In genomic region chr1:224541901-224542610, GRCh38 we compare ENCODE assay signal across 21 cellular contexts.
A peak's percentile ranks its signal among the peaks of the same experiment; 100 is the strongest.
DNase-seq lines count a peak whose midpoint lies in the region; ATAC-seq, FAIRE-seq and TF ChIP-seq lines count a peak whose summit lies in the region.
"Had no signal": no experiment of that assay in that cellular context is flagged by ENCODE, and none has a peak within 500 bp of the region (broad histone marks: within the 10 kb centered on the region; RNA-seq: fewer than 3 reads in every experiment).

No MANE protein-coding gene starts in this region.

- DNase-seq in SK-N-SH (no peak), astrocyte (ENCODE audit: low read depth) (peak; percentile 84), fibroblast of the aortic adventitia (ENCODE audit: low read depth) (peak; percentile 93), ovary (no peak)
- DNase-seq: 8988T; activated T-cell treated with anti-CD3 and anti-CD28 coated beads, Interleukin-2, amount 50 U/mL, for 1 hour; H7; head of caudate nucleus; midbrain; NCI-H1092; NCI-H2171 treated with DMSO at 0.1 percent for 48 hours; nucleus accumbens; T-helper 9 cell had no signal

- H2AFZ ChIP-seq in SK-N-SH (ENCODE audit: low read depth) (peak overlapping the region; percentile 43; the same call in 1 of the 2 replicates), astrocyte (ENCODE audit: low read depth, low read length) (no peak overlapping the region)

- H3K36me3 Mint-ChIP-seq in astrocyte (ENCODE audit: low read depth, unreplicated experiment), result no peaks in the 10 kb centered on the region
- H3K36me3 Mint-ChIP-seq: activated naive CD8-positive, alpha-beta T cell treated with anti-CD3 and anti-CD28 coated beads for 36 hours; CD4-positive, alpha-beta memory T cell had no signal

- H4K20me1 ChIP-seq in SK-N-SH (ENCODE audit: insufficient read depth), result no peaks in the 10 kb centered on the region
- H4K20me1 ChIP-seq in astrocyte (ENCODE audit: insufficient read depth, low read length), result no peaks in the 10 kb centered on the region

- POLR2A ChIA-PET in SK-N-SH (lab: Yijun Ruan, JAX), result interaction anchor here (0.6 kb wide), 1 partner anchor 108 kb away, joined by 3 read pairs; the partner anchor contains the start of gene WDR26

- peaks cover 3% of the 10 kb centered on the region for H3K9me3 Mint-ChIP-seq in astrocyte (ENCODE audit: unreplicated experiment)
- H3K9me3 Mint-ChIP-seq: activated naive CD8-positive, alpha-beta T cell treated with anti-CD3 and anti-CD28 coated beads for 36 hours; CD4-positive, alpha-beta memory T cell had no signal

- TF ChIP-seq EP300 in SK-N-SH (IDR thresholded peaks at IDR 0.05; ENCODE audit: borderline replicate concordance in 1 of 2, low read depth in 1 of 2, low read length in 1 of 2), result no peak
- TF ChIP-seq EP300 in ovary (IDR thresholded peaks at IDR 0.05), result no peak

- CTCF ChIA-PET in SK-N-SH (lab: Yijun Ruan, JAX), result interaction anchor here (1.1 to 1.2 kb wide), 3 partner anchors 47 to 381 kb away, joined by 3 to 5 read pairs (median 3); no protein-coding TSS in a partner anchor

- peaks cover 2% of the 10 kb centered on the region for H3K27me3 Mint-ChIP-seq in astrocyte (ENCODE audit: low read depth, unreplicated experiment)
- H3K27me3 Mint-ChIP-seq: CD4-positive, alpha-beta memory T cell had no signal

- no peak for TF ChIP-seq POLR2A in ovary (IDR thresholded peaks at IDR 0.05)

- FAIRE-seq in astrocyte (lab: Jason Lieb, UNC), result no peak

- ATAC-seq in SK-N-SH treated with all-trans-retinoic acid at 6 μM for 48 hours (no peak), GM18502 (IDR thresholded peaks at IDR 0.05; ENCODE audit: poor library complexity, unreplicated experiment) (no peak), HG03108 (IDR thresholded peaks at IDR 0.05; ENCODE audit: unreplicated experiment) (no peak), HG03520 (IDR thresholded peaks at IDR 0.05; ENCODE audit: unreplicated experiment) (no peak)
- ATAC-seq: Right ventricle myocardium inferior had no signal

- H3K4me2 ChIP-seq in SK-N-SH (peak overlapping the region; percentile 36), astrocyte (ENCODE audit: low read length) (peak overlapping the region; percentile 76)

- H3K27me3 ChIP-seq in SK-N-SH (ENCODE audit: insufficient read depth) (no peaks in the 10 kb centered on the region), astrocyte (ENCODE audit: insufficient read depth, low read length) (no peaks in the 10 kb centered on the region), ovary (no peaks in the 10 kb centered on the region)

- no peaks in the 10 kb centered on the region for H3K9me2 ChIP-seq in SK-N-SH

- no peaks in the 10 kb centered on the region for H3K36me3 ChIP-seq in SK-N-SH (replicated peaks in 1 of 2; ENCODE audit: control insufficient read depth in 1 of 2, insufficient read depth in 2 of 2, low read length in 1 of 2)
- no peaks in the 10 kb centered on the region for H3K36me3 ChIP-seq in astrocyte (ENCODE audit: insufficient read depth, low read length)
- no peaks in the 10 kb centered on the region for H3K36me3 ChIP-seq in ovary

- no peak for TF ChIP-seq CTCF in SK-N-SH (IDR thresholded peaks at IDR 0.05)
- TF ChIP-seq CTCF in astrocyte (IDR thresholded peaks at IDR 0.05; ENCODE audit: insufficient read depth, low read depth, low read length), result no peak
- TF ChIP-seq CTCF in fibroblast of the aortic adventitia (IDR thresholded peaks at IDR 0.05; ENCODE audit: insufficient read depth, low read length), result no peak
- no peak for TF ChIP-seq CTCF in ovary (IDR thresholded peaks at IDR 0.05)

- H3K4me3 ChIP-seq in SK-N-SH (ENCODE audit: low read depth in 2 of 2, low read length in 1 of 2), result no peak overlapping the region
- peak overlapping the region; percentile 3 for H3K4me3 ChIP-seq in astrocyte (ENCODE audit: insufficient read depth, low read depth, low read length)
- no peak overlapping the region for H3K4me3 ChIP-seq in fibroblast of the aortic adventitia (ENCODE audit: low read depth, low read length)
- H3K4me3 ChIP-seq in ovary, result no peak overlapping the region

- peaks cover 33 to 47% of the 10 kb centered on the region in 2 experiments for H3K4me1 ChIP-seq in SK-N-SH (ENCODE audit: control insufficient read depth in 1 of 2, insufficient read depth in 2 of 2, low read depth in 1 of 2, low read length in 1 of 2)
- peaks cover 51% of the 10 kb centered on the region for H3K4me1 ChIP-seq in astrocyte (ENCODE audit: insufficient read depth, low read length)
- H3K4me1 ChIP-seq in ovary (ENCODE audit: insufficient read depth), result no peaks in the 10 kb centered on the region

- peaks cover 30% of the 10 kb centered on the region for H3F3A ChIP-seq in SK-N-SH (replicated peaks; ENCODE audit: insufficient read depth)

- H3K27ac Mint-ChIP-seq in astrocyte (ENCODE audit: unreplicated experiment), result peak overlapping the region; percentile 99

- 76% methylated on average over 5 of the region's 5 CpGs for WGBS in SK-N-SH (ENCODE audit: low lambda C conversion rate)
- WGBS in ovary, 3 donors, result 84 to 89% (median 88%) methylated on average over 5 of the region's 5 CpGs

- H3K4me3 Mint-ChIP-seq in astrocyte (ENCODE audit: unreplicated experiment), result peak overlapping the region; percentile 47
- H3K4me3 Mint-ChIP-seq: activated CD4-positive, alpha-beta T cell treated with anti-CD3 and anti-CD28 coated beads, Interleukin-2, amount 10 ng/mL, durations not matched to agents 24 days and 14 days; activated naive CD8-positive, alpha-beta T cell treated with anti-CD3 and anti-CD28 coated beads for 36 hours had no signal

- peaks cover 44% of the 10 kb centered on the region for H3K4me1 Mint-ChIP-seq in astrocyte (ENCODE audit: low read depth, unreplicated experiment)

- no peaks in the 10 kb centered on the region for H3K79me2 ChIP-seq in SK-N-SH (ENCODE audit: insufficient read depth)
- H3K79me2 ChIP-seq in astrocyte (ENCODE audit: insufficient read depth, low read length), result no peaks in the 10 kb centered on the region

- H3K9ac ChIP-seq in SK-N-SH (peak overlapping the region; percentile 57), astrocyte (ENCODE audit: low read length) (peak overlapping the region; percentile 71)

- no peaks in the 10 kb centered on the region for H3K9me3 ChIP-seq in SK-N-SH
- no peaks in the 10 kb centered on the region for H3K9me3 ChIP-seq in astrocyte (ENCODE audit: insufficient read depth, low read depth, low read length)
- no peaks in the 10 kb centered on the region for H3K9me3 ChIP-seq in ovary

- intact Hi-C loops in ovary (cut with DNase I), result no loop called here

- TF ChIP-seq RAD21 in SK-N-SH (IDR thresholded peaks at IDR 0.05; ENCODE audit: low read length), result no peak

- H3K27ac ChIP-seq in SK-N-SH (ENCODE audit: low read depth in 2 of 2, low read length in 1 of 2) (peak overlapping the region; percentile 94 to 99), astrocyte (ENCODE audit: low read depth, low read length) (peak overlapping the region; percentile 98), ovary (no peak overlapping the region)

TF ChIP-seq in SK-N-SH, 30 proteins besides CTCF, POLR2A, EP300 and RAD21 (continues in another document):
- no peak for TF ChIP-seq RFX5 (IDR thresholded peaks at IDR 0.05; ENCODE audit: low read length)
- peak; percentile 17; the same call in 1 of the 2 replicates for TF ChIP-seq TCF12 (IDR thresholded peaks at IDR 0.05)
- no peak for TF ChIP-seq FOXM1 (IDR thresholded peaks at IDR 0.05; ENCODE audit: low read depth)
- no peak for TF ChIP-seq TEAD4 (IDR thresholded peaks at IDR 0.05; ENCODE audit: borderline replicate concordance, insufficient read depth)
- no peak for TF ChIP-seq MXI1 (IDR thresholded peaks at IDR 0.05; ENCODE audit: low read depth, low read length)
- no peak for TF ChIP-seq PBX3 (IDR thresholded peaks at IDR 0.05)
- no peak for TF ChIP-seq RXRA (IDR thresholded peaks at IDR 0.05; ENCODE audit: borderline replicate concordance, low read depth)
- TF ChIP-seq GATA2 (CRISPR knock-in tag; IDR thresholded peaks at IDR 0.05), result no peak

TF ChIP-seq in SK-N-SH treated with all-trans-retinoic acid at 6 μM for 48 hours, 23 proteins besides CTCF, POLR2A, EP300 and RAD21:
- no peak for TF ChIP-seq ZNF70 (CRISPR knock-in tag; IDR thresholded peaks at IDR 0.05)
- no peak for TF ChIP-seq RARB (CRISPR knock-in tag; IDR thresholded peaks at IDR 0.05)
- no peak for TF ChIP-seq GLIS3 (CRISPR knock-in tag; IDR thresholded peaks at IDR 0.05)
- TF ChIP-seq TCF4 (CRISPR knock-in tag; IDR thresholded peaks at IDR 0.05; ENCODE audit: borderline replicate concordance), result no peak
- TF ChIP-seq ZFP3 (CRISPR knock-in tag; IDR thresholded peaks at IDR 0.05), result no peak
- no peak for TF ChIP-seq ZNF565 (CRISPR knock-in tag; conservative IDR thresholded peaks at IDR 0.05; ENCODE audit: low read depth)
- no peak for TF ChIP-seq ARNTL (CRISPR knock-in tag; IDR thresholded peaks at IDR 0.05; ENCODE audit: borderline replicate concordance, low read depth)

Comparison
In these comparisons a context has a peak if more than half of its experiments do, and no peak if none do; other contexts are left out.
1. DNase-seq: peak in astrocyte (single experiment) and fibroblast of the aortic adventitia (single experiment); none in SK-N-SH (single experiment) and ovary (0 of 5).
2. H3K27ac ChIP-seq: peak in SK-N-SH (2 of 2) and astrocyte (single experiment); none in ovary (0 of 2).